16 cellular contexts compared by ENCODE assay signal in genomic region chr5:14252793-14253192, GRCh38.
DNase-seq lines count a peak whose midpoint lies in the region; ATAC-seq, FAIRE-seq and TF ChIP-seq lines count a peak whose summit lies in the region.
"Had no signal": no experiment of that assay in that cellular context is flagged by ENCODE, and none has a peak within 500 bp of the region (broad histone marks: within the 10 kb centered on the region; RNA-seq: fewer than 3 reads in every experiment).

No MANE protein-coding gene starts in this region.

- no peak overlapping the region for H4K8ac ChIP-seq in IMR-90 (ENCODE audit: low read depth in 2 of 2, low read length in 2 of 2)
- no peak overlapping the region for H4K8ac ChIP-seq in trophoblast cell (ENCODE audit: low read depth, low read length)

- peaks cover 91% of the 10 kb centered on the region for H3K79me2 ChIP-seq in GM12878 (ENCODE audit: control insufficient read depth, insufficient read depth, low read length)
- peaks cover 29% of the 10 kb centered on the region for H3K79me2 ChIP-seq in trophoblast cell (ENCODE audit: control insufficient read depth, insufficient read depth, low read length, poor library complexity)

- RAD21 ChIA-PET in GM12878 (lab: Charles Lee; ENCODE audit: unreplicated experiment), result no interaction called here

- H3K9me1 ChIP-seq in IMR-90 (ENCODE audit: insufficient read depth, low read length), result peaks cover 37% of the 10 kb centered on the region

- no peak overlapping the region for H3K56ac ChIP-seq in IMR-90 (ENCODE audit: extremely low read depth, insufficient read depth, low read length)

- intact Hi-C loops in IMR-90 (cut with micrococcal nuclease), result no loop called here
- intact Hi-C loops in GM12878 (cut with micrococcal nuclease; ENCODE audit: unreplicated experiment), result loop anchor here (5.0 kb wide), 1 partner anchor 415 kb away; no protein-coding TSS in a partner anchor
- intact Hi-C loops in Caco-2 (cut with micrococcal nuclease; ENCODE audit: unreplicated experiment), result no loop called here

- H2BK5ac ChIP-seq in IMR-90 (ENCODE audit: low read depth, low read length, poor library complexity, severe bottlenecking) (no peak overlapping the region), trophoblast cell (ENCODE audit: low read depth, low read length, poor library complexity) (no peak overlapping the region)

- in situ Hi-C loops in IMR-90 (cut with MboI; ENCODE audit: low sequenced_read_pairs) (no loop called here), GM12878 (cut with MboI) (no loop called here)

- H3K14ac ChIP-seq in IMR-90 (replicated peaks; ENCODE audit: low read depth, low read length) (no peak overlapping the region), trophoblast cell (ENCODE audit: low read length) (no peak overlapping the region)

- H3K36me3 Mint-ChIP-seq in Caco-2 (ENCODE audit: insufficient read depth, unreplicated experiment), result peaks cover 18% of the 10 kb centered on the region
- H3K36me3 Mint-ChIP-seq: CD4-positive, CD25-positive, alpha-beta regulatory T cell had no signal

- no peak overlapping the region for H3K4me2 ChIP-seq in IMR-90 (ENCODE audit: low read depth, low read length)
- no peak overlapping the region for H3K4me2 ChIP-seq in GM12878 (ENCODE audit: control insufficient read depth, insufficient read depth)
- no peak overlapping the region for H3K4me2 ChIP-seq in trophoblast cell (ENCODE audit: low read length)

- no peaks in the 10 kb centered on the region for H3K27me3 Mint-ChIP-seq in Caco-2 (ENCODE audit: insufficient read depth, unreplicated experiment)

- no peak overlapping the region for H2BK12ac ChIP-seq in trophoblast cell (ENCODE audit: low read length)

- H3K4me1 Mint-ChIP-seq in Caco-2 (ENCODE audit: low read depth, unreplicated experiment), result peaks cover 23% of the 10 kb centered on the region
- H3K4me1 Mint-ChIP-seq: CD4-positive, CD25-positive, alpha-beta regulatory T cell had no signal

- DNase-seq in IMR-90 (no peak), GM12878 (ENCODE audit: low read depth, low spot score) (no peak), trophoblast cell (no peak), DMS 273 treated with DMSO at 0.1 percent for 48 hours (lab: John Stamatoyannopoulos, UW) (no peak), Caco-2 (no peak), NAMALWA (ENCODE audit: low spot score) (no peak), germinal center (ENCODE audit: low spot score) (no peak)
- DNase-seq: CD4-positive, CD25-positive, alpha-beta regulatory T cell; DMS79; NCI-H1092 treated with DMSO at 0.1 percent for 48 hours; OCI-M1; SJCRH30 had no signal

- H3K27me3 ChIP-seq in IMR-90 (ENCODE audit: control insufficient read depth, insufficient read depth, low read length), result no peaks in the 10 kb centered on the region
- no peaks in the 10 kb centered on the region for H3K27me3 ChIP-seq in GM12878 (replicated peaks in 1 of 2; ENCODE audit: control insufficient read depth in 2 of 2, insufficient read depth in 2 of 2, low read length in 1 of 2)
- no peaks in the 10 kb centered on the region for H3K27me3 ChIP-seq in trophoblast cell (ENCODE audit: insufficient read depth, low read length)
- H3K27me3 ChIP-seq in Caco-2 (replicated peaks; ENCODE audit: control insufficient read depth, insufficient read depth, low read length), result no peaks in the 10 kb centered on the region
- H3K27me3 ChIP-seq: SJCRH30 had no signal

- H4K20me1 ChIP-seq in IMR-90 (ENCODE audit: insufficient read depth, low read length), result peaks cover 97% of the 10 kb centered on the region
- H4K20me1 ChIP-seq in GM12878 (ENCODE audit: control insufficient read depth, insufficient read depth), result peaks cover 11% of the 10 kb centered on the region

- H3K27ac Mint-ChIP-seq in Caco-2 (ENCODE audit: unreplicated experiment), result no peak overlapping the region
- H3K27ac Mint-ChIP-seq: CD4-positive, CD25-positive, alpha-beta regulatory T cell had no signal

- TF ChIP-seq POLR2A in IMR-90 (IDR thresholded peaks at IDR 0.05; ENCODE audit: low read depth, low read length) (0 out of 2 replicates have a peak, but pooled peaks have one; percentile 34), GM12878 (IDR thresholded peaks at IDR 0.05; ENCODE audit: low read depth, low read length) (no peak)

- H2BK120ac ChIP-seq in IMR-90 (ENCODE audit: low read depth, low read length) (no peak overlapping the region), trophoblast cell (ENCODE audit: insufficient read depth, low read length, poor library complexity) (no peak overlapping the region)

- no peak overlapping the region for H3K4me3 Mint-ChIP-seq in Caco-2 (ENCODE audit: unreplicated experiment)
- H3K4me3 Mint-ChIP-seq: CD4-positive, CD25-positive, alpha-beta regulatory T cell had no signal

- POLR2A ChIA-PET in IMR-90 (lab: Charles Lee; ENCODE audit: unreplicated experiment), result no interaction called here
- POLR2A ChIA-PET in GM12878 (lab: Charles Lee), result interaction anchor here (1.3 kb wide), 1 partner anchor 39 kb away, joined by 7 read pairs; no protein-coding TSS in a partner anchor
- POLR2A ChIA-PET in Caco-2 (lab: Charles Lee), result no interaction called here

- 0 out of 2 replicates have a peak, but pooled peaks have one; percentile 4 for TF ChIP-seq CTCF in GM12874 (IDR thresholded peaks at IDR 0.05; ENCODE audit: insufficient read depth, low read depth, low read length)
- no peak for TF ChIP-seq CTCF in IMR-90 (conservative IDR thresholded peaks at IDR 0.05; ENCODE audit: low read depth, low read length)
- no peak; a peak in 1 of 6 replicates for TF ChIP-seq CTCF in GM12878 (IDR thresholded peaks at IDR 0.05 in 2 of 3, conservative IDR thresholded peaks at IDR 0.05 in 1 of 3; ENCODE audit: control insufficient read depth in 2 of 3, extremely low read depth in 1 of 3, insufficient read depth in 1 of 3, low read depth in 3 of 3, low read length in 3 of 3)
- TF ChIP-seq CTCF in Caco-2 (IDR thresholded peaks at IDR 0.05; ENCODE audit: insufficient read depth in 1 of 2, low read depth in 1 of 2, low read length in 1 of 2, severe bottlenecking in 1 of 2, unreplicated experiment in 1 of 2), result no peak

- TF ChIP-seq RAD21 in IMR-90 (IDR thresholded peaks at IDR 0.05; ENCODE audit: low read length), result no peak
- no peak for TF ChIP-seq RAD21 in GM12878 (IDR thresholded peaks at IDR 0.05; ENCODE audit: insufficient read depth, low read depth, low read length)

- no peak for TF ChIP-seq EP300 in GM12878 (IDR thresholded peaks at IDR 0.05; ENCODE audit: borderline replicate concordance in 1 of 2, control insufficient read depth in 1 of 2, low read depth in 2 of 2, low read length in 2 of 2)

- H2AK5ac ChIP-seq in IMR-90 (ENCODE audit: low read depth, low read length) (no peak overlapping the region), trophoblast cell (ENCODE audit: low read length) (no peak overlapping the region)

- no peak overlapping the region for H4K12ac ChIP-seq in trophoblast cell (ENCODE audit: low read depth, low read length)

- WGBS in IMR-90 (ENCODE audit: extremely low coverage in 2 of 2, insufficient read length in 1 of 2), 2 experiments, result 92% methylated on average over 2 of the region's 4 CpGs; no CpG with 5 or more reads in 1 of the 2 experiments
- WGBS in GM12878 (ENCODE audit: insufficient coverage, insufficient replicate concordance, low lambda C conversion rate, missing lambda C conversion rate), result 85% methylated on average over 4 of the region's 4 CpGs
- WGBS in trophoblast cell (ENCODE audit: extremely low coverage, insufficient coverage, insufficient read length), result no CpG with 5 or more reads among the region's 4 CpGs

- H3K79me1 ChIP-seq in IMR-90 (ENCODE audit: low read depth in 1 of 2, low read length in 2 of 2) (peaks cover 0 to 58% of the 10 kb centered on the region in 2 experiments; a peak in 2 of 4 replicates), trophoblast cell (ENCODE audit: low read length) (no peaks in the 10 kb centered on the region)

- CTCF ChIA-PET in IMR-90 (lab: Yijun Ruan, JAX), result no interaction called here
- CTCF ChIA-PET in GM12878 (lab: Yijun Ruan, JAX), result interaction anchor here (1.0 to 1.1 kb wide), 4 partner anchors 12 to 31 kb away, joined by 3 to 5 read pairs (median 4); no protein-coding TSS in a partner anchor
- CTCF ChIA-PET in Caco-2 (lab: Charles Lee), result no interaction called here

- no peaks in the 10 kb centered on the region for H3K9me3 Mint-ChIP-seq in Caco-2 (ENCODE audit: unreplicated experiment)

- no peak overlapping the region for H3K4me3 ChIP-seq in IMR-90 (ENCODE audit: insufficient read depth, low read depth, low read length)
- H3K4me3 ChIP-seq in GM12878, result no peak overlapping the region
- no peak overlapping the region for H3K4me3 ChIP-seq in trophoblast cell (ENCODE audit: low read depth, low read length)
- H3K4me3 ChIP-seq in Caco-2 (ENCODE audit: low read depth, low read length), result no peak overlapping the region
- H3K4me3 ChIP-seq: SJCRH30 had no signal

- ATAC-seq in IMR-90 (ENCODE audit: low read depth) (no peak), GM12878 (peak; percentile 35)

- H3K27ac ChIP-seq in IMR-90 (ENCODE audit: insufficient read depth, low read length) (peak overlapping the region; percentile 6; the same call in 1 of the 2 replicates), GM12878 (ENCODE audit: control insufficient read depth, insufficient read depth) (no peak overlapping the region), trophoblast cell (ENCODE audit: low read depth, low read length) (no peak overlapping the region)
- H3K27ac ChIP-seq: RWPE1, SJCRH30 had no signal

- no peak overlapping the region for H3K18ac ChIP-seq in IMR-90 (ENCODE audit: low read depth, low read length)
- peak overlapping the region; percentile 54 for H3K18ac ChIP-seq in trophoblast cell (ENCODE audit: low read length)

- dilution Hi-C loops in IMR-90 (cut with HindIII; ENCODE audit: low sequenced_read_pairs, unreplicated experiment), result no loop called here

- H2AK9ac ChIP-seq in IMR-90 (replicated peaks; ENCODE audit: low read depth, low read length, poor library complexity), result peak overlapping the region; percentile 43

- H3K36me3 ChIP-seq in IMR-90 (ENCODE audit: control insufficient read depth, insufficient read depth, low read length) (peaks cover 21% of the 10 kb centered on the region), GM12878 (ENCODE audit: control insufficient read depth in 2 of 2, insufficient read depth in 2 of 2, low read length in 1 of 2) (peaks cover 4 to 8% of the 10 kb centered on the region in 2 experiments; a peak in 3 of 4 replicates), trophoblast cell (ENCODE audit: control insufficient read depth in 1 of 2, insufficient read depth in 2 of 2, low read length in 2 of 2) (no peaks in the 10 kb centered on the region), Caco-2 (ENCODE audit: control insufficient read depth, insufficient read depth, low read length) (no peaks in the 10 kb centered on the region)

- no peak overlapping the region for H2BK20ac ChIP-seq in IMR-90 (ENCODE audit: low read depth, low read length)

- no peak for FAIRE-seq in GM12878 (lab: Jason Lieb, UNC)
- FAIRE-seq: GM12891, H1 had no signal

- H3K4me1 ChIP-seq in IMR-90 (ENCODE audit: control insufficient read depth, insufficient read depth, low read length), result peaks cover 46% of the 10 kb centered on the region
- peaks cover 50% of the 10 kb centered on the region for H3K4me1 ChIP-seq in GM12878 (ENCODE audit: control insufficient read depth, insufficient read depth, low read length)
- H3K4me1 ChIP-seq in trophoblast cell (ENCODE audit: control insufficient read depth in 1 of 2, insufficient read depth in 2 of 2, low read length in 2 of 2), result peaks cover 8 to 18% of the 10 kb centered on the region in 2 experiments
- H3K4me1 ChIP-seq in Caco-2, result peaks cover 8% of the 10 kb centered on the region; the same call in 1 of the 2 replicates

- H3K9ac ChIP-seq in IMR-90 (ENCODE audit: low read depth, low read length) (no peak overlapping the region), GM12878 (ENCODE audit: control insufficient read depth, insufficient read depth, low read length) (no peak overlapping the region), trophoblast cell (ENCODE audit: low read length) (no peak overlapping the region)

- H3K23ac ChIP-seq in IMR-90 (ENCODE audit: low read depth, low read length) (no peak overlapping the region), trophoblast cell (ENCODE audit: low read length) (no peak overlapping the region)

- BruUV-seq in IMR-90 (replicated peaks; lab: Mats Ljungman, UMichigan), result no TSS peak
- BruUV-seq in GM12878 (replicated peaks; lab: Mats Ljungman, UMichigan), result no TSS peak
- BruUV-seq in Caco-2 (replicated peaks; lab: Mats Ljungman, UMichigan), result no TSS peak

- no peak overlapping the region for H2BK15ac ChIP-seq in IMR-90 (ENCODE audit: low read depth, low read length)

- no peak overlapping the region for H4K91ac ChIP-seq in IMR-90 (ENCODE audit: insufficient read depth, low read depth, low read length)
- H4K91ac ChIP-seq in trophoblast cell (ENCODE audit: low read depth, low read length), result no peak overlapping the region

- SMC1A ChIA-PET in GM12878 (lab: Charles Lee; ENCODE audit: uncharacterized antibody, unreplicated experiment), result interaction anchor here (1.1 to 2.8 kb wide), 5 partner anchors 11 to 42 kb away, joined by 3 to 8 read pairs (median 3); no protein-coding TSS in a partner anchor

- H2AFZ ChIP-seq in IMR-90 (replicated peaks; ENCODE audit: low read length, poor library complexity), result no peak overlapping the region
- no peak overlapping the region for H2AFZ ChIP-seq in GM12878 (ENCODE audit: control insufficient read depth, low read depth, low read length)
- H2AFZ ChIP-seq in trophoblast cell (ENCODE audit: insufficient read depth, low read length, poor library complexity), result no peak overlapping the region

- H3K4ac ChIP-seq in IMR-90 (ENCODE audit: low read depth, low read length) (no peak overlapping the region), trophoblast cell (ENCODE audit: low read depth, low read length) (peak overlapping the region; percentile 93)

- no peak overlapping the region for H4K5ac ChIP-seq in IMR-90 (ENCODE audit: low read depth, low read length)

- H3K9me3 ChIP-seq in IMR-90 (ENCODE audit: control insufficient read depth, insufficient read depth, low read length) (peaks cover 4% of the 10 kb centered on the region; the same call in 1 of the 2 replicates), GM12878 (replicated peaks; ENCODE audit: control insufficient read depth, insufficient read depth, low read length) (peaks cover 29% of the 10 kb centered on the region), trophoblast cell (ENCODE audit: insufficient read depth, low read depth, low read length) (no peaks in the 10 kb centered on the region), Caco-2 (no peaks in the 10 kb centered on the region)
- H3K9me3 ChIP-seq: SJCRH30 had no signal
